ENCODE assay signal across 19 cellular contexts in the genomic region with DNA sequence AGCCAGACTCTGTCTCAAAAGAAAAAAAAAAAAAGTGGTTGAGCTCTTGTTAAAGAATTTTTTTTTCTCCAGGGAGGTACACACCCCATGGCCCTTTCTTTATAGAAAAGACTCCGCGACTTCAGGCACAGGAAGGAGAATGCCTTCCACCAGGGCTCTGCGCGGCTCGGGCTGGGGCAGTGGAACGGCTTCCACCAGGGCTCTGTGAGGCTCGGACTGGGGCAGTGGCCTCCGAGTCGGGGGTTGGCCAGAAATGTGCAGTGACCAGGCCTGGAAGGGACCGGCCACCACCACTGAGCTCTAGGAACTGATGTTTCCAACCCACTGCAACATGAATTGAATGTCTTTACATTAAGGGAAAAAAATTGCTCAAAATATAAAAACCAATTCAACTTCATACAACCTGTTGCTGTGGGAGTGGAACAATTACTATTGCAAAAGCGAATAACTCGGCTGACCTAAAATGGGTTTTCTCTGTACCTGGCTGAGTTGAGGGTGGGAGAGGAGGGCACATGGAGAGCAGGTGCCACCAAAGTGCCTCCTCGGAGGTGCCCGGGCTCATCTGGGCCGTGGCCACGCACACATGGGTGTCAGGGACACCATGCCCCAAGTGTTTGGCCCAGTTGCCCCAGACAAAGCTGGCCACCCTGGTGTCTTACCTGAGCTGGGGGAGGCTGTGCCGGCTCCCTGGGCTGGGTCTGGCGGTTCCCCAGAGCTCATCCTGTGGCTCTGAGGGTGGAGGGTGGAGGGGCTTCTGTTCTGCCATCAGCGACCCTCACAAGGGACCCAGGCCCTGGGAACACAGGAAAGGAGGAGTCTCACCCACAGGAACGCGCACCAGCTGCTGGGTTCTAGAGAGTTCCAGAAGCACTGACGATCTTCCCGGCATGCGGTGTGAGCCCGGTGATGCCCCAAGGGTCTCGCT.
"Had no signal": no experiment of that assay in that cellular context is flagged by ENCODE, and none has a peak within 500 bp of the region (broad histone marks: within the 10 kb centered on the region; RNA-seq: fewer than 3 reads in every experiment).

No MANE protein-coding gene starts in this region.

- H2AFZ ChIP-seq: parathyroid adenoma had no signal

- H3K36me3 ChIP-seq: prostate gland, right lobe of liver had no signal

- H3K4me1 Mint-ChIP-seq: naive thymus-derived CD4-positive, alpha-beta T cell; neural crest cell; stimulated activated effector memory CD8-positive, alpha-beta T cell treated with anti-CD3 and anti-CD28 coated beads, Interleukin-12 subunit alpha, Interleukin-12 subunit beta, amount 100 ng/mL, for 72 hours had no signal

- H3K27me3 ChIP-seq: dorsolateral prefrontal cortex, right lobe of liver had no signal

- H3K9me3 Mint-ChIP-seq: naive thymus-derived CD4-positive, alpha-beta T cell; neural crest cell; stimulated activated effector memory CD8-positive, alpha-beta T cell treated with anti-CD3 and anti-CD28 coated beads, Interleukin-12 subunit alpha, Interleukin-12 subunit beta, amount 100 ng/mL, for 72 hours had no signal

- H3K9ac ChIP-seq: parathyroid adenoma had no signal

- H3K27ac Mint-ChIP-seq: stimulated activated effector memory CD8-positive, alpha-beta T cell treated with anti-CD3 and anti-CD28 coated beads, Interleukin-12 subunit alpha, Interleukin-12 subunit beta, amount 100 ng/mL, for 72 hours had no signal

- H3K4me1 ChIP-seq: parathyroid adenoma, prostate gland, right lobe of liver, tibial artery had no signal

- H3K4me3 Mint-ChIP-seq: naive thymus-derived CD4-positive, alpha-beta T cell; neural crest cell; stimulated activated effector memory CD8-positive, alpha-beta T cell treated with anti-CD3 and anti-CD28 coated beads, Interleukin-12 subunit alpha, Interleukin-12 subunit beta, amount 100 ng/mL, for 72 hours had no signal

- ATAC-seq: left lobe of liver; naive thymus-derived CD4-positive, alpha-beta T cell; right lobe of liver; stimulated activated effector memory CD8-positive, alpha-beta T cell treated with anti-CD3 and anti-CD28 coated beads, Interleukin-12 subunit alpha, Interleukin-12 subunit beta, amount 100 ng/mL, for 72 hours; stimulated activated naive CD8-positive, alpha-beta T cell treated with anti-CD3 and anti-CD28 coated beads, Interleukin-15, Interleukin-2, amounts not matched to agents 100 U/mL and 50 U/mL, for 24 hours had no signal

- H3K27ac ChIP-seq: parathyroid adenoma, prostate gland, right lobe of liver, tibial artery had no signal

- H3K36me3 Mint-ChIP-seq: naive thymus-derived CD4-positive, alpha-beta T cell; stimulated activated effector memory CD8-positive, alpha-beta T cell treated with anti-CD3 and anti-CD28 coated beads, Interleukin-12 subunit alpha, Interleukin-12 subunit beta, amount 100 ng/mL, for 72 hours had no signal

- H3K9me3 ChIP-seq: prostate gland, right lobe of liver, tibial artery had no signal

- DNase-seq: cortex of kidney; dorsolateral prefrontal cortex; effector CD8-positive, alpha-beta T cell; foreskin melanocyte; head of caudate nucleus; hypothalamus; mammary epithelial cell; naive thymus-derived CD4-positive, alpha-beta T cell; occipital lobe; right lobe of liver; stimulated activated CD4-positive, alpha-beta T cell treated with anti-CD3 and anti-CD28 coated beads, Interleukin-4, amount 100 ng/mL, for 1 hour; stimulated activated CD8-positive, alpha-beta memory T cell treated with anti-CD3 and anti-CD28 coated beads, Interleukin-4, amount 100 ng/mL, for 48 hours; stimulated activated naive CD8-positive, alpha-beta T cell treated with anti-CD3 and anti-CD28 coated beads, Interleukin-15, Interleukin-2, amounts not matched to agents 100 U/mL and 50 U/mL, for 24 hours; tibial artery had no signal

- H3K4me3 ChIP-seq: dorsolateral prefrontal cortex, prostate gland, right lobe of liver, tibial artery had no signal
